ENCODE assay signal across 10 cellular contexts in the genomic region with DNA sequence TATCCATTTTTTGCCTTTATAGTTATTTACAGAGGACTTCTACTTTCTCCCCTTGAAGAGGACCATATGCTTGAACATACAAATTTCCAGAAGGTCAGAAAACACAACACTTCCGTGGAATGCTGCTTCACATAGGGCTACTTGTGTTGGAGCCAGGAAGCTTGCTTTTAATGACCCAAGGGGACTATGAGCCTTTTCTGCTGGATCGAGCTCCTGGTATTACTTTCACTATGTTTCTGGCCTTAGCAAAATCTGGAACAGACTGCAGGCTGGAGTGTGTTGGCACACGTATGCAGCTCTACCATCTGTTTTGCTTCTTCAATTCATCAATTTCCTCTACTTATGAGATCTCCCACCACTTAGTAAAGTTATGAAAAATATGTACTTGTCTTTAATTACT.
DNase-seq lines count a peak whose midpoint lies in the region; TF ChIP-seq lines count a peak whose summit lies in the region.
"Had no signal": no experiment of that assay in that cellular context is flagged by ENCODE, and none has a peak within 500 bp of the region (broad histone marks: within the 10 kb centered on the region; RNA-seq: fewer than 3 reads in every experiment).

No MANE protein-coding gene starts in this region.

- WGBS in ovary, 3 donors, result 0 to 4% (median 1%) methylated on average over 3 of the region's 3 CpGs

- no peaks in the 10 kb centered on the region for H3K4me1 ChIP-seq in muscle layer of duodenum (ENCODE audit: control insufficient read depth in 1 of 2, insufficient read depth in 2 of 2, low read length in 2 of 2)
- H3K4me1 ChIP-seq in effector memory CD4-positive, alpha-beta T cell (ENCODE audit: control insufficient read depth, insufficient read depth, low read length, poor library complexity, severe bottlenecking), result no peaks in the 10 kb centered on the region
- H3K4me1 ChIP-seq in ovary (ENCODE audit: insufficient read depth), result no peaks in the 10 kb centered on the region

- intact Hi-C loops in posterior cingulate gyrus (cut with DNase I) (no loop called here), ovary (cut with DNase I) (no loop called here)

- H3K27ac ChIP-seq in muscle layer of duodenum (ENCODE audit: low read length) (peak overlapping the region; percentile 28), ovary (no peak overlapping the region)
- no peak overlapping the region for H3K27ac ChIP-seq in effector memory CD4-positive, alpha-beta T cell (ENCODE audit: insufficient read depth, low read length, poor library complexity, severe bottlenecking)

- no peaks in the 10 kb centered on the region for H3K36me3 ChIP-seq in muscle layer of duodenum (ENCODE audit: control insufficient read depth in 1 of 2, insufficient read depth in 2 of 2, low read length in 2 of 2)
- no peaks in the 10 kb centered on the region for H3K36me3 ChIP-seq in effector memory CD4-positive, alpha-beta T cell (ENCODE audit: control insufficient read depth, insufficient read depth, low read length)
- H3K36me3 ChIP-seq in ovary, result no peaks in the 10 kb centered on the region

- TF ChIP-seq CTCF in AG09309 (IDR thresholded peaks at IDR 0.05; ENCODE audit: control insufficient read depth, insufficient read depth, low read depth, low read length, missing control alignments) (no peak), epithelial cell of proximal tubule (conservative IDR thresholded peaks at IDR 0.05; ENCODE audit: low read depth, low read length) (no peak), ovary (IDR thresholded peaks at IDR 0.05) (no peak)

- H3K9me3 ChIP-seq in muscle layer of duodenum (ENCODE audit: control insufficient read depth in 1 of 2, low read length in 2 of 2) (no peaks in the 10 kb centered on the region), ovary (no peaks in the 10 kb centered on the region)
- H3K9me3 ChIP-seq in effector memory CD4-positive, alpha-beta T cell (ENCODE audit: control insufficient read depth, low read length), result no peaks in the 10 kb centered on the region

- no peak overlapping the region for H3K4me3 ChIP-seq in AG09309 (ENCODE audit: control insufficient read depth, low read depth, low read length)
- peak overlapping the region; percentile 16 for H3K4me3 ChIP-seq in epithelial cell of proximal tubule (ENCODE audit: low read depth, low read length)
- peak overlapping the region; percentile 13 to 54 for H3K4me3 ChIP-seq in muscle layer of duodenum (ENCODE audit: low read depth in 1 of 2, low read length in 2 of 2)
- no peak overlapping the region for H3K4me3 ChIP-seq in effector memory CD4-positive, alpha-beta T cell (ENCODE audit: insufficient read depth, low read depth, low read length, poor library complexity, severe bottlenecking)
- no peak overlapping the region for H3K4me3 ChIP-seq in ovary

- H3K27me3 ChIP-seq in muscle layer of duodenum (ENCODE audit: low read depth, low read length) (no peaks in the 10 kb centered on the region), ovary (no peaks in the 10 kb centered on the region)
- H3K27me3 ChIP-seq in effector memory CD4-positive, alpha-beta T cell (replicated peaks; ENCODE audit: control insufficient read depth, insufficient read depth, low read length, poor library complexity, severe bottlenecking), result no peaks in the 10 kb centered on the region

- TF ChIP-seq POLR2A in ovary (IDR thresholded peaks at IDR 0.05), result no peak

- no peak for TF ChIP-seq EP300 in ovary (IDR thresholded peaks at IDR 0.05)

- DNase-seq in AG09309 (ENCODE audit: low read depth) (peak; percentile 44), NCI-H524 treated with DMSO at 0.1 percent for 48 hours (lab: John Stamatoyannopoulos, UW) (peak; percentile 96), epithelial cell of proximal tubule (ENCODE audit: low read depth) (no peak), posterior cingulate gyrus (no peak), ovary (no peak)
- no peak for DNase-seq in effector memory CD4-positive, alpha-beta T cell
- no peak for DNase-seq in activated CD8-positive, alpha-beta memory T cell treated with anti-CD3 and anti-CD28 coated beads for 24 hours
- DNase-seq: CD4-positive, alpha-beta T cell; stimulated activated CD4-positive, alpha-beta T cell treated with anti-CD3 and anti-CD28 coated beads, Interleukin-1b, Interleukin-23, amount 100 ng/mL, for 48 hours had no signal

Comparison
In these comparisons a context has a peak if more than half of its experiments do, and no peak if none do; other contexts are left out.
1. DNase-seq: peak in AG09309 (single experiment) and NCI-H524 treated with DMSO at 0.1 percent for 48 hours (single experiment); none in epithelial cell of proximal tubule (single experiment), posterior cingulate gyrus (0 of 10), effector memory CD4-positive, alpha-beta T cell (0 of 3), ovary (0 of 5) and activated CD8-positive, alpha-beta memory T cell treated with anti-CD3 and anti-CD28 coated beads for 24 hours (single experiment).
2. H3K4me3 ChIP-seq: peak in epithelial cell of proximal tubule (single experiment) and muscle layer of duodenum (2 of 2); none in AG09309 (single experiment), effector memory CD4-positive, alpha-beta T cell (single experiment) and ovary (single experiment).